Comparison of ENCODE assay signal across 28 cellular contexts in the genomic region with DNA sequence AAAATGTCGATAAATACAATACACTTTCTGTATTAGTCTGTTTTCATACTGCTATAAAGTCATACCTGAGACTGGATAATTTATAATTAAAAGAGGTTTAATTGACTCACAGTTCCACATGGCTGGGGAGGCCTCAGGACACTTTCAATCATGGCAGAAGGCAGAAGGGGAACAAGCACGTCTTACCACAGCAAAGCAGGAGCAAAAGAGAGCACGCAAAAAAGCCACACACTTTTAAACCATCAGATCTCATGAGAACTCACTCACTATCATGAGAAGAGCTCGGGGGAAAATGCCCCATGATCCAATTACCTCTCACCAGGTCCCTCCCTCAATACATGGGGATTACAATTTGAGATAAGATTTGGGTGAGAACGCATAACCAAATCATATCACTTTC.
"Had no signal": no experiment of that assay in that cellular context is flagged by ENCODE, and none has a peak within 500 bp of the region (broad histone marks: within the 10 kb centered on the region; RNA-seq: fewer than 3 reads in every experiment).

No MANE protein-coding gene starts in this region.

- H3K4me1 ChIP-seq: colonic mucosa had no signal

- H3K36me3 Mint-ChIP-seq: IgD-negative memory B cell had no signal

- DNase-seq: activated CD4-positive, alpha-beta memory T cell treated with anti-CD3 and anti-CD28 coated beads for 36 hours; activated CD4-positive, alpha-beta T cell treated with anti-CD3 and anti-CD28 coated beads for 48 hours; activated CD4-positive, CD25-positive, alpha-beta regulatory T cell treated with anti-CD3 and anti-CD28 coated beads, Interleukin-2, amount 50 U/mL, for 72 hours; activated gamma-delta T cell treated with Interleukin-2 at 50 U/mL for 16 hours; activated naive CD4-positive, alpha-beta T cell treated with anti-CD3 and anti-CD28 coated beads, Interleukin-2, amount 10 ng/mL, durations not matched to agents 7 days and 5 days; activated naive CD8-positive, alpha-beta T cell treated with anti-CD3 and anti-CD28 coated beads for 36 hours; activated T-cell treated with anti-CD3 and anti-CD28 coated beads for 4 hours; activated T-cell treated with anti-CD3 and anti-CD28 coated beads, Interleukin-2, amount 50 U/mL, for 48 hours; brain microvascular endothelial cell; colonic mucosa; MG63; NCI-H1092 treated with DMSO at 0.1 percent for 48 hours; NCI-H1417 treated with DMSO at 0.1 percent for 48 hours; NCI-H1694; NCI-H2029; NCI-H2107; NCI-H2171 treated with DMSO at 0.1 percent for 48 hours; NCI-H226; NCI-H526; PC-9; SHP77 treated with DMSO at 0.1 percent for 48 hours had no signal

- H3K27ac ChIP-seq: brain microvascular endothelial cell, cardiac muscle cell, colonic mucosa, KMS-11 had no signal

- H3K4me3 ChIP-seq: cardiac muscle cell, colonic mucosa, MG63, PC-9 had no signal

- H3K36me3 ChIP-seq: brain microvascular endothelial cell, cardiac muscle cell, colonic mucosa, MG63 had no signal

- ATAC-seq: SK-N-SH treated with all-trans-retinoic acid at 6 μM for 48 hours, WTC11 had no signal

- H3K9me3 ChIP-seq: colonic mucosa had no signal

- H3K4me3 Mint-ChIP-seq: activated CD4-positive, alpha-beta memory T cell treated with anti-CD3 and anti-CD28 coated beads for 36 hours; activated naive CD4-positive, alpha-beta T cell treated with anti-CD3 and anti-CD28 coated beads, Interleukin-2, amount 10 ng/mL, durations not matched to agents 7 days and 5 days; activated T-helper 17 cell treated with anti-CD3 and anti-CD28 coated beads, Interleukin-2, amount 50 U/mL, for 72 hours; IgD-negative memory B cell; T-helper 1 cell treated with Interleukin-12 subunit alpha and Interleukin-12 subunit beta and Interleukin-4 antibody, amounts not matched to agents 30 μg/mL and 1 μg/mL, for 36 hours; WTC11 had no signal

- H3K27me3 Mint-ChIP-seq: activated T-helper 17 cell treated with anti-CD3 and anti-CD28 coated beads, Interleukin-2, amount 50 U/mL, for 72 hours had no signal

- H3K4me1 Mint-ChIP-seq: WTC11 had no signal

- H3K27ac Mint-ChIP-seq: activated naive CD4-positive, alpha-beta T cell treated with anti-CD3 and anti-CD28 coated beads, Interleukin-2, amount 10 ng/mL, durations not matched to agents 7 days and 5 days; IgD-negative memory B cell; WTC11 had no signal

- H3K27me3 ChIP-seq: brain microvascular endothelial cell, cardiac muscle cell, colonic mucosa, MG63 had no signal
